19 cellular contexts compared by ENCODE assay signal in genomic region chr4:2400841-2401609, GRCh38. TPM values are rescaled to one million over a fixed set of nuclear protein-coding genes. Genes with fewer than 3 reads are reported as not detected.
DNase-seq lines count a peak whose midpoint lies in the region; ATAC-seq lines count a peak whose summit lies in the region.
"Had no signal": no experiment of that assay in that cellular context is flagged by ENCODE, and none has a peak within 500 bp of the region (broad histone marks: within the 10 kb centered on the region; RNA-seq: fewer than 3 reads in every experiment).

No MANE protein-coding gene starts in this region.

- no peak overlapping the region for H3K27ac Mint-ChIP-seq in stimulated activated naive CD8-positive, alpha-beta T cell treated with anti-CD3 and anti-CD28 coated beads, Interleukin-15, amount 100 ng/mL, for 72 hours
- peak overlapping the region; percentile 70 for H3K27ac Mint-ChIP-seq in T-helper 17 cell
- peak overlapping the region; percentile 48 to 89 (median 80) for H3K27ac Mint-ChIP-seq in immature natural killer cell
- H3K27ac Mint-ChIP-seq: T-cell had no signal

- no peaks in the 10 kb centered on the region for H3K36me3 Mint-ChIP-seq in T-helper 17 cell (ENCODE audit: low read depth)
- peaks cover 0 to 3% (median 0%) of the 10 kb centered on the region in 3 donors for H3K36me3 Mint-ChIP-seq in immature natural killer cell

- peaks cover 14% of the 10 kb centered on the region for H3K4me1 Mint-ChIP-seq in stimulated activated naive CD8-positive, alpha-beta T cell treated with anti-CD3 and anti-CD28 coated beads, Interleukin-15, amount 100 ng/mL, for 72 hours
- H3K4me1 Mint-ChIP-seq in T-helper 17 cell (peaks cover 42% of the 10 kb centered on the region), immature natural killer cell (peaks cover 51 to 61% of the 10 kb centered on the region in 2 donors)

- no peaks in the 10 kb centered on the region for H3K9me3 Mint-ChIP-seq in stimulated activated naive CD8-positive, alpha-beta T cell treated with anti-CD3 and anti-CD28 coated beads, Interleukin-15, amount 100 ng/mL, for 72 hours
- no peaks in the 10 kb centered on the region for H3K9me3 Mint-ChIP-seq in immature natural killer cell
- H3K9me3 Mint-ChIP-seq: T-cell had no signal

- peak overlapping the region in 1 of 2 donors; percentile 74 for H3K4me3 Mint-ChIP-seq in stimulated activated naive CD8-positive, alpha-beta T cell treated with anti-CD3 and anti-CD28 coated beads, Interleukin-15, amount 100 ng/mL, for 72 hours
- H3K4me3 Mint-ChIP-seq in T-helper 17 cell (peak overlapping the region; percentile 84), immature natural killer cell (peak overlapping the region; percentile 77 to 92 (median 81))

- H3K27me3 Mint-ChIP-seq in stimulated activated naive CD8-positive, alpha-beta T cell treated with anti-CD3 and anti-CD28 coated beads, Interleukin-15, amount 100 ng/mL, for 72 hours: peaks cover 19% of the 10 kb centered on the region
- H3K27me3 Mint-ChIP-seq in T-helper 17 cell (no peaks in the 10 kb centered on the region), immature natural killer cell (ENCODE audit: low read depth in 3 of 3) (peaks cover 2 to 16% (median 11%) of the 10 kb centered on the region in 3 donors)
- H3K27me3 Mint-ChIP-seq: T-cell had no signal

- H3K9me3 ChIP-seq in T-helper 17 cell (ENCODE audit: control insufficient read depth, low read length, poor library complexity, severe bottlenecking): no peaks in the 10 kb centered on the region
- H3K9me3 ChIP-seq: right atrium auricular region, transverse colon had no signal

- ATAC-seq in stimulated activated naive CD8-positive, alpha-beta T cell treated with anti-CD3 and anti-CD28 coated beads, Interleukin-15, amount 100 ng/mL, for 72 hours: peak; percentile 64
- no peak for ATAC-seq in stimulated activated naive CD8-positive, alpha-beta T cell treated with anti-CD3 and anti-CD28 coated beads, Interleukin-15, Interleukin-2, amounts not matched to agents 100 U/mL and 50 U/mL, for 24 hours
- ATAC-seq in T-helper 17 cell: peak; percentile 39

- no peak for DNase-seq in stimulated activated naive CD8-positive, alpha-beta T cell treated with anti-CD3 and anti-CD28 coated beads, Interleukin-15, amount 100 ng/mL, for 72 hours
- DNase-seq in stimulated activated naive CD8-positive, alpha-beta T cell treated with anti-CD3 and anti-CD28 coated beads, Interleukin-15, Interleukin-2, amounts not matched to agents 100 U/mL and 50 U/mL, for 24 hours: no peak
- DNase-seq in T-helper 17 cell: no peak
- DNase-seq in immature natural killer cell: peak; percentile 48 to 51 (median 50)
- DNase-seq in ecto neural progenitor cell (ENCODE audit: low spot score): no peak
- no peak for DNase-seq in NCI-H446 (lab: John Stamatoyannopoulos, UW)
- no peak for DNase-seq in NCI-H1417 treated with DMSO at 0.1 percent for 48 hours (lab: John Stamatoyannopoulos, UW)
- DNase-seq: activated effector memory CD4-positive, alpha-beta T cell treated with Interleukin-2 at 50 U/mL for 16 hours; effector CD8-positive, alpha-beta T cell; EL; GOT3; Karpas-422; NCI-H1048; NCI-H510A; SHP77; stimulated activated naive CD4-positive, alpha-beta T cell; transverse colon had no signal

RNA-seq across cellular contexts. Expression of gene ZFYVE28, which starts 17.4 kb away (rescaled TPM):
- total RNA-seq in T-helper 17 cell: 10 to 100 TPM; 49.4 to 63.6 TPM
- polyA plus RNA-seq in immature natural killer cell: 10 to 100 TPM; 11.9 to 17.5 (median 14.4) TPM

RNA-seq across cellular contexts. Expression of gene CFAP99, which starts 17.7 kb away (rescaled TPM):
- total RNA-seq in T-helper 17 cell: under 1 TPM; 0.32 to 0.63 TPM
- polyA plus RNA-seq in immature natural killer cell: not detected
- total RNA-seq: right atrium auricular region had no signal

Comparison
In these comparisons a context has a peak if more than half of its experiments do, and no peak if none do; other contexts are left out.
1. DNase-seq: peak in immature natural killer cell (3 of 3); none in stimulated activated naive CD8-positive, alpha-beta T cell treated with anti-CD3 and anti-CD28 coated beads, Interleukin-15, amount 100 ng/mL, for 72 hours (0 of 2), stimulated activated naive CD8-positive, alpha-beta T cell treated with anti-CD3 and anti-CD28 coated beads, Interleukin-15, Interleukin-2, amounts not matched to agents 100 U/mL and 50 U/mL, for 24 hours (single experiment), T-helper 17 cell (0 of 3), ecto neural progenitor cell (single experiment), NCI-H446 (0 of 2) and NCI-H1417 treated with DMSO at 0.1 percent for 48 hours (single experiment).
2. H3K27ac Mint-ChIP-seq: peak in T-helper 17 cell (single experiment) and immature natural killer cell (6 of 6); none in stimulated activated naive CD8-positive, alpha-beta T cell treated with anti-CD3 and anti-CD28 coated beads, Interleukin-15, amount 100 ng/mL, for 72 hours (0 of 2).